Comparison of ENCODE assay signal across 1 cellular context in the genomic region with DNA sequence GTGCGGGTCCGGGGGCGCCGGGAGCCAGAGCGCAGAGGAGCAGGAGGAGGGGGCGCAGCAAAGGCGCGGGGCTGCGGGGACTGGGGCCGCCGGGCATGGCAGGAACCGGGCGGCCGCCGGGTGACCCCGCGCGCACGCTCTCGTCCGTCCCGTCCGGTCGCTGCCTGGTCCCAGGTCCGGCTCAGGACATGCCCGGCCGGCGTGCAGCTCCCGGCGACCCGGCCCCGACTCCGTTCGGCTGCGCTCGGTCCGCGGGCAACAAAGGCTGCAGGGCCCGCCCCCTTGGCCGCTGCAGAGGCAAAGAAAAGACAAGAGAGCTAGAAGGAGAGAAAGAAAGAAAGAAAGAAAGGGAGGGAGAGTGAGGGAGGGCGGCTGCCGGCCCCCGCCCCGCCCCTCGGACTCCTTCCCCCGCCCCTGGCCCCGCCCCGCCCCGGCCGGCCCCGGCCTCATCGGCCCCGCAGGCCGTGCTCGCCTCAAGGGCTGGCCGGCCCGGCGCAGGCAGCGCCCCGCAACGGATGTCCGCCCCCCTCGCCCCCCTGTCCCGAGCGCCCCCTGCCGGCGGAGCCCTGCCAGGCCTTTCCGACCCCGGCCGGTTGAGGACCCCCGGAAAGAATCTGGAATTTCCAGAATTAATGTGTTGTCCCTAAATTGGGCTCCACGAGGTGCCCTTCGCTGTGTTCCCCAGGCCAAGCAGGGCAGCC.
TF ChIP-seq lines count a peak whose summit lies in the region.

A gene with protein sequence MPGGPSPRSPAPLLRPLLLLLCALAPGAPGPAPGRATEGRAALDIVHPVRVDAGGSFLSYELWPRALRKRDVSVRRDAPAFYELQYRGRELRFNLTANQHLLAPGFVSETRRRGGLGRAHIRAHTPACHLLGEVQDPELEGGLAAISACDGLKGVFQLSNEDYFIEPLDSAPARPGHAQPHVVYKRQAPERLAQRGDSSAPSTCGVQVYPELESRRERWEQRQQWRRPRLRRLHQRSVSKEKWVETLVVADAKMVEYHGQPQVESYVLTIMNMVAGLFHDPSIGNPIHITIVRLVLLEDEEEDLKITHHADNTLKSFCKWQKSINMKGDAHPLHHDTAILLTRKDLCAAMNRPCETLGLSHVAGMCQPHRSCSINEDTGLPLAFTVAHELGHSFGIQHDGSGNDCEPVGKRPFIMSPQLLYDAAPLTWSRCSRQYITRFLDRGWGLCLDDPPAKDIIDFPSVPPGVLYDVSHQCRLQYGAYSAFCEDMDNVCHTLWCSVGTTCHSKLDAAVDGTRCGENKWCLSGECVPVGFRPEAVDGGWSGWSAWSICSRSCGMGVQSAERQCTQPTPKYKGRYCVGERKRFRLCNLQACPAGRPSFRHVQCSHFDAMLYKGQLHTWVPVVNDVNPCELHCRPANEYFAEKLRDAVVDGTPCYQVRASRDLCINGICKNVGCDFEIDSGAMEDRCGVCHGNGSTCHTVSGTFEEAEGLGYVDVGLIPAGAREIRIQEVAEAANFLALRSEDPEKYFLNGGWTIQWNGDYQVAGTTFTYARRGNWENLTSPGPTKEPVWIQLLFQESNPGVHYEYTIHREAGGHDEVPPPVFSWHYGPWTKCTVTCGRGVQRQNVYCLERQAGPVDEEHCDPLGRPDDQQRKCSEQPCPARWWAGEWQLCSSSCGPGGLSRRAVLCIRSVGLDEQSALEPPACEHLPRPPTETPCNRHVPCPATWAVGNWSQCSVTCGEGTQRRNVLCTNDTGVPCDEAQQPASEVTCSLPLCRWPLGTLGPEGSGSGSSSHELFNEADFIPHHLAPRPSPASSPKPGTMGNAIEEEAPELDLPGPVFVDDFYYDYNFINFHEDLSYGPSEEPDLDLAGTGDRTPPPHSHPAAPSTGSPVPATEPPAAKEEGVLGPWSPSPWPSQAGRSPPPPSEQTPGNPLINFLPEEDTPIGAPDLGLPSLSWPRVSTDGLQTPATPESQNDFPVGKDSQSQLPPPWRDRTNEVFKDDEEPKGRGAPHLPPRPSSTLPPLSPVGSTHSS (N-terminal part only) (minus strand): TSS at position 341 of the 701 bp plus-strand sequence. CDS start 244 bp downstream, at position 97.

TF ChIP-seq in K562, 482 proteins besides CTCF, POLR2A, EP300 and RAD21 (continued from another document):
- TF ChIP-seq POLR2G (IDR thresholded peaks at IDR 0.05; ENCODE audit: low read depth, low read length) (0 out of 2 replicates have a peak, but pooled peaks have one; percentile 38), BDP1 (IDR thresholded peaks at IDR 0.05; ENCODE audit: insufficient read depth, insufficient read length) (no peak), CXXC5 (CRISPR knock-in tag; IDR thresholded peaks at IDR 0.05) (peak; percentile 47), MYC (IDR thresholded peaks at IDR 0.05; ENCODE audit: low read depth, low read length) (0 out of 2 replicates have a peak, but pooled peaks have one; percentile 11), MYC (CRISPR knock-in tag; IDR thresholded peaks at IDR 0.05; ENCODE audit: borderline replicate concordance, low read depth) (no peak), SMAD4 (CRISPR knock-in tag; conservative IDR thresholded peaks at IDR 0.05) (peak; percentile 28; the same call in 1 of the 2 replicates), ZNF76 (CRISPR knock-in tag; IDR thresholded peaks at IDR 0.05; ENCODE audit: borderline replicate concordance) (no peak), MAZ (CRISPR knock-in tag; conservative IDR thresholded peaks at IDR 0.05 in 1 of 2, IDR thresholded peaks at IDR 0.05 in 1 of 2) (peak in 1 of 2 experiments; percentile 28; a peak in 1 of 4 replicates), ARID2 (IDR thresholded peaks at IDR 0.05) (no peak)
- TF ChIP-seq, protein P1, sequence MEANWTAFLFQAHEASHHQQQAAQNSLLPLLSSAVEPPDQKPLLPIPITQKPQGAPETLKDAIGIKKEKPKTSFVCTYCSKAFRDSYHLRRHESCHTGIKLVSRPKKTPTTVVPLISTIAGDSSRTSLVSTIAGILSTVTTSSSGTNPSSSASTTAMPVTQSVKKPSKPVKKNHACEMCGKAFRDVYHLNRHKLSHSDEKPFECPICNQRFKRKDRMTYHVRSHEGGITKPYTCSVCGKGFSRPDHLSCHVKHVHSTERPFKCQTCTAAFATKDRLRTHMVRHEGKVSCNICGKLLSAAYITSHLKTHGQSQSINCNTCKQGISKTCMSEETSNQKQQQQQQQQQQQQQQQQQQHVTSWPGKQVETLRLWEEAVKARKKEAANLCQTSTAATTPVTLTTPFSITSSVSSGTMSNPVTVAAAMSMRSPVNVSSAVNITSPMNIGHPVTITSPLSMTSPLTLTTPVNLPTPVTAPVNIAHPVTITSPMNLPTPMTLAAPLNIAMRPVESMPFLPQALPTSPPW (CRISPR knock-in tag; IDR thresholded peaks at IDR 0.05): peak; percentile 89
- TF ChIP-seq, protein P2, sequence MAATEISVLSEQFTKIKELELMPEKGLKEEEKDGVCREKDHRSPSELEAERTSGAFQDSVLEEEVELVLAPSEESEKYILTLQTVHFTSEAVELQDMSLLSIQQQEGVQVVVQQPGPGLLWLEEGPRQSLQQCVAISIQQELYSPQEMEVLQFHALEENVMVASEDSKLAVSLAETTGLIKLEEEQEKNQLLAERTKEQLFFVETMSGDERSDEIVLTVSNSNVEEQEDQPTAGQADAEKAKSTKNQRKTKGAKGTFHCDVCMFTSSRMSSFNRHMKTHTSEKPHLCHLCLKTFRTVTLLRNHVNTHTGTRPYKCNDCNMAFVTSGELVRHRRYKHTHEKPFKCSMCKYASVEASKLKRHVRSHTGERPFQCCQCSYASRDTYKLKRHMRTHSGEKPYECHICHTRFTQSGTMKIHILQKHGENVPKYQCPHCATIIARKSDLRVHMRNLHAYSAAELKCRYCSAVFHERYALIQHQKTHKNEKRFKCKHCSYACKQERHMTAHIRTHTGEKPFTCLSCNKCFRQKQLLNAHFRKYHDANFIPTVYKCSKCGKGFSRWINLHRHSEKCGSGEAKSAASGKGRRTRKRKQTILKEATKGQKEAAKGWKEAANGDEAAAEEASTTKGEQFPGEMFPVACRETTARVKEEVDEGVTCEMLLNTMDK (IDR thresholded peaks at IDR 0.05; ENCODE audit: borderline replicate concordance, insufficient read depth, low read depth, low read length, poor library complexity, severe bottlenecking): peak; percentile 80
